In the genomic region with DNA sequence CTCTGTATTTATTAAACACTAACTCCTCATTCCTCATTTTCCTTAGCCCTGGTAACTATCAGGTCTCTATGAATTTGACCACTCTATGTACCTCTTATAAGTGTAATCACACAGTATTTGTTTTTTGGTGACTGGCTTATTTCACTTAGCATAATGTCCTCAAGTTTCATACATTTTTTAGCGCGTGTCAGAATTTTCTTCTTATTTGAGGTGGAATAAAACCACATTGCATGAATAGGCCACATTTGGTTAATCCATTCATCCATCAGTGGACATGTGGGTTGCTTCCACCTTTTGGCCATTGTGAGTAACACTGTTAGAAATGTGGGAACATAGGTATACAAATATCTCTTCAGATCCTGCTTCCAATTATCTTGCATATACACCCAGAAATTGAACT, we compare ENCODE assay signal across 30 cellular contexts.
DNase-seq lines count a peak whose midpoint lies in the region; TF ChIP-seq lines count a peak whose summit lies in the region.
"Had no signal": no experiment of that assay in that cellular context is flagged by ENCODE, and none has a peak within 500 bp of the region (broad histone marks: within the 10 kb centered on the region; RNA-seq: fewer than 3 reads in every experiment).

No MANE protein-coding gene starts in this region.

- no peaks in the 10 kb centered on the region for H3K9me2 ChIP-seq in GM23248 (ENCODE audit: insufficient read depth)

- H3F3A ChIP-seq in GM23248 (ENCODE audit: insufficient read depth): peaks cover 19% of the 10 kb centered on the region

- no peak overlapping the region for H3K27ac ChIP-seq in GM23248
- H3K27ac ChIP-seq: BLaER1, gastrocnemius medialis, HL-60, PC-9 had no signal

- in situ Hi-C loops in GM23248 (cut with MboI): no loop called here
- in situ Hi-C loops in astrocyte of the cerebellum (cut with HindIII; ENCODE audit: low sequenced_read_pairs): no loop called here

- H3K4me3 ChIP-seq in GM23248 (no peak overlapping the region), astrocyte of the cerebellum (ENCODE audit: low read depth, low read length) (no peak overlapping the region)
- H3K4me3 ChIP-seq: BLaER1, gastrocnemius medialis, PC-9 had no signal

- H3K4me2 ChIP-seq in GM23248 (ENCODE audit: unreplicated experiment): no peak overlapping the region
- H3K4me2 ChIP-seq: BLaER1, PC-9 had no signal

- no peaks in the 10 kb centered on the region for H3K9me3 ChIP-seq in GM23248 (ENCODE audit: low read depth)
- H3K9me3 ChIP-seq: BLaER1, gastrocnemius medialis had no signal

- no peak overlapping the region for H2AFZ ChIP-seq in GM23248
- H2AFZ ChIP-seq: PC-9 had no signal

- H3K4me1 ChIP-seq in GM23248 (ENCODE audit: insufficient read depth): peaks cover 25% of the 10 kb centered on the region
- H3K4me1 ChIP-seq: BLaER1, gastrocnemius medialis had no signal

- no peaks in the 10 kb centered on the region for H3K27me3 ChIP-seq in GM23248 (replicated peaks; ENCODE audit: insufficient read depth)
- H3K27me3 ChIP-seq: BLaER1, gastrocnemius medialis had no signal

- H3K9ac ChIP-seq in GM23248: no peak overlapping the region
- H3K9ac ChIP-seq: BLaER1 had no signal

- H3K79me2 ChIP-seq in GM23248 (ENCODE audit: insufficient read depth): no peaks in the 10 kb centered on the region

- 97% methylated on average over 2 of the region's 2 CpGs for WGBS in GM23248 (ENCODE audit: low coverage in 1 of 2, low lambda C conversion rate in 2 of 2, missing lambda C conversion rate in 2 of 2), 2 experiments

- peak; percentile 32 for DNase-seq in GM23248
- peak; percentile 90 for DNase-seq in M059J (ENCODE audit: low read depth)
- peak; percentile 80 for DNase-seq in astrocyte of the cerebellum (ENCODE audit: low read depth)
- DNase-seq in kidney tubule cell (ENCODE audit: low spot score): peak; percentile 59
- no peak for DNase-seq in activated CD4-positive, alpha-beta T cell treated with anti-CD3 and anti-CD28 coated beads, Interleukin-2, amount 50 U/mL, for 4 hours
- DNase-seq in MV-4-11 (lab: John Stamatoyannopoulos, UW): no peak
- no peak for DNase-seq in activated naive CD4-positive, alpha-beta T cell treated with anti-CD3 and anti-CD28 coated beads, Interleukin-2, amount 50 U/mL, for 16 hours
- DNase-seq in COLO829 (ENCODE audit: low spot score): no peak
- DNase-seq: activated CD4-positive, alpha-beta T cell treated with anti-CD3 and anti-CD28 coated beads for 36 hours; activated CD8-positive, alpha-beta memory T cell treated with anti-CD3 and anti-CD28 coated beads for 24 hours; anterior cingulate cortex; caudate nucleus; cortex of kidney; DMS79; effector memory CD8-positive, alpha-beta T cell; gastrocnemius medialis; GOT3; hippocampal formation; Karpas-422; left cardiac atrium; NCI-H1436; NCI-H2081 treated with DMSO at 0.1 percent for 48 hours; NCI-H2227 treated with DMSO at 0.1 percent for 48 hours; NCI-H69; Right ventricle myocardium superior; stimulated activated naive B cell treated with anti-CD40 and anti-IgM and Interleukin-4, amounts not matched to agents 10 μg/mL and 1 μg/mL and 100 μg/mL, for 72 hours; substantia nigra had no signal

- TF ChIP-seq CTCF in astrocyte of the cerebellum (IDR thresholded peaks at IDR 0.05; ENCODE audit: low read depth, low read length, missing control alignments): peak; percentile 16

- no peaks in the 10 kb centered on the region for H4K20me1 ChIP-seq in GM23248 (ENCODE audit: insufficient read depth)
- H4K20me1 ChIP-seq: BLaER1 had no signal

- H3K36me3 ChIP-seq in GM23248 (ENCODE audit: low read depth): no peaks in the 10 kb centered on the region
- H3K36me3 ChIP-seq: BLaER1, gastrocnemius medialis had no signal

Comparison
In these comparisons a context has a peak if more than half of its experiments do, and no peak if none do; other contexts are left out.
1. DNase-seq: peak in GM23248 (single experiment), M059J (single experiment), astrocyte of the cerebellum (single experiment) and kidney tubule cell (single experiment); none in activated CD4-positive, alpha-beta T cell treated with anti-CD3 and anti-CD28 coated beads, Interleukin-2, amount 50 U/mL, for 4 hours (0 of 2), MV-4-11 (single experiment), activated naive CD4-positive, alpha-beta T cell treated with anti-CD3 and anti-CD28 coated beads, Interleukin-2, amount 50 U/mL, for 16 hours (single experiment) and COLO829 (single experiment).